Comparison of ENCODE assay signal across 1 cellular context in the genomic region with DNA sequence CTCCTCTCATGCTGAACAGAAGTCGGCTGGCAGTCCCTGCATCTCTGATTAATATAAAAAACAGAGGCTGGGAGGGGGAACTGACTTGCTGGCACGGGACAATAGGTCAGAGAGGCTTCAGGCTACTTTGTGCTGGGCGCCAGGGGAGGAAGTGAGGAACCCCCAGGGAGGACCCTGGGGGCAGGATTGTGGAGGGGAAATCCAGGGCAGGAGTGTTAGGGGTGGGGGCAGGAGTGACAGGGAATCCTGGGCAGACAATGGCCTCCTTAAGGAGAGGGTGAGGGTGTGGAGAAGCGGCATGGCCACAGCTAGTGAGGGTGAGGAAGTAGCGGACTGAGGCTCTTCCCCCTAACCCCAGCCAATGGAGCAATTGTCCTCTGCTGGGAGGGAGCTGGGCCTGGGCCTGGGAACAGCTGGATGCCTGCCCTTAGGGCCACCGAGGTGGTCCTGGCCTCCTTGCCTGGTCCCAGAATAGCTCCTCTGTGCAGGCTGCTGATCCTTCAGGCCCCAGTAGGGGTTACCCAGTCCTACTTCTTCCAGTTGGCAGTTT.
TF ChIP-seq lines count a peak whose summit lies in the region.

No MANE protein-coding gene starts in this region.

TF ChIP-seq in GM23338, 12 proteins besides CTCF, POLR2A, EP300 and RAD21 (continued from another document):
- TF ChIP-seq, protein P1, sequence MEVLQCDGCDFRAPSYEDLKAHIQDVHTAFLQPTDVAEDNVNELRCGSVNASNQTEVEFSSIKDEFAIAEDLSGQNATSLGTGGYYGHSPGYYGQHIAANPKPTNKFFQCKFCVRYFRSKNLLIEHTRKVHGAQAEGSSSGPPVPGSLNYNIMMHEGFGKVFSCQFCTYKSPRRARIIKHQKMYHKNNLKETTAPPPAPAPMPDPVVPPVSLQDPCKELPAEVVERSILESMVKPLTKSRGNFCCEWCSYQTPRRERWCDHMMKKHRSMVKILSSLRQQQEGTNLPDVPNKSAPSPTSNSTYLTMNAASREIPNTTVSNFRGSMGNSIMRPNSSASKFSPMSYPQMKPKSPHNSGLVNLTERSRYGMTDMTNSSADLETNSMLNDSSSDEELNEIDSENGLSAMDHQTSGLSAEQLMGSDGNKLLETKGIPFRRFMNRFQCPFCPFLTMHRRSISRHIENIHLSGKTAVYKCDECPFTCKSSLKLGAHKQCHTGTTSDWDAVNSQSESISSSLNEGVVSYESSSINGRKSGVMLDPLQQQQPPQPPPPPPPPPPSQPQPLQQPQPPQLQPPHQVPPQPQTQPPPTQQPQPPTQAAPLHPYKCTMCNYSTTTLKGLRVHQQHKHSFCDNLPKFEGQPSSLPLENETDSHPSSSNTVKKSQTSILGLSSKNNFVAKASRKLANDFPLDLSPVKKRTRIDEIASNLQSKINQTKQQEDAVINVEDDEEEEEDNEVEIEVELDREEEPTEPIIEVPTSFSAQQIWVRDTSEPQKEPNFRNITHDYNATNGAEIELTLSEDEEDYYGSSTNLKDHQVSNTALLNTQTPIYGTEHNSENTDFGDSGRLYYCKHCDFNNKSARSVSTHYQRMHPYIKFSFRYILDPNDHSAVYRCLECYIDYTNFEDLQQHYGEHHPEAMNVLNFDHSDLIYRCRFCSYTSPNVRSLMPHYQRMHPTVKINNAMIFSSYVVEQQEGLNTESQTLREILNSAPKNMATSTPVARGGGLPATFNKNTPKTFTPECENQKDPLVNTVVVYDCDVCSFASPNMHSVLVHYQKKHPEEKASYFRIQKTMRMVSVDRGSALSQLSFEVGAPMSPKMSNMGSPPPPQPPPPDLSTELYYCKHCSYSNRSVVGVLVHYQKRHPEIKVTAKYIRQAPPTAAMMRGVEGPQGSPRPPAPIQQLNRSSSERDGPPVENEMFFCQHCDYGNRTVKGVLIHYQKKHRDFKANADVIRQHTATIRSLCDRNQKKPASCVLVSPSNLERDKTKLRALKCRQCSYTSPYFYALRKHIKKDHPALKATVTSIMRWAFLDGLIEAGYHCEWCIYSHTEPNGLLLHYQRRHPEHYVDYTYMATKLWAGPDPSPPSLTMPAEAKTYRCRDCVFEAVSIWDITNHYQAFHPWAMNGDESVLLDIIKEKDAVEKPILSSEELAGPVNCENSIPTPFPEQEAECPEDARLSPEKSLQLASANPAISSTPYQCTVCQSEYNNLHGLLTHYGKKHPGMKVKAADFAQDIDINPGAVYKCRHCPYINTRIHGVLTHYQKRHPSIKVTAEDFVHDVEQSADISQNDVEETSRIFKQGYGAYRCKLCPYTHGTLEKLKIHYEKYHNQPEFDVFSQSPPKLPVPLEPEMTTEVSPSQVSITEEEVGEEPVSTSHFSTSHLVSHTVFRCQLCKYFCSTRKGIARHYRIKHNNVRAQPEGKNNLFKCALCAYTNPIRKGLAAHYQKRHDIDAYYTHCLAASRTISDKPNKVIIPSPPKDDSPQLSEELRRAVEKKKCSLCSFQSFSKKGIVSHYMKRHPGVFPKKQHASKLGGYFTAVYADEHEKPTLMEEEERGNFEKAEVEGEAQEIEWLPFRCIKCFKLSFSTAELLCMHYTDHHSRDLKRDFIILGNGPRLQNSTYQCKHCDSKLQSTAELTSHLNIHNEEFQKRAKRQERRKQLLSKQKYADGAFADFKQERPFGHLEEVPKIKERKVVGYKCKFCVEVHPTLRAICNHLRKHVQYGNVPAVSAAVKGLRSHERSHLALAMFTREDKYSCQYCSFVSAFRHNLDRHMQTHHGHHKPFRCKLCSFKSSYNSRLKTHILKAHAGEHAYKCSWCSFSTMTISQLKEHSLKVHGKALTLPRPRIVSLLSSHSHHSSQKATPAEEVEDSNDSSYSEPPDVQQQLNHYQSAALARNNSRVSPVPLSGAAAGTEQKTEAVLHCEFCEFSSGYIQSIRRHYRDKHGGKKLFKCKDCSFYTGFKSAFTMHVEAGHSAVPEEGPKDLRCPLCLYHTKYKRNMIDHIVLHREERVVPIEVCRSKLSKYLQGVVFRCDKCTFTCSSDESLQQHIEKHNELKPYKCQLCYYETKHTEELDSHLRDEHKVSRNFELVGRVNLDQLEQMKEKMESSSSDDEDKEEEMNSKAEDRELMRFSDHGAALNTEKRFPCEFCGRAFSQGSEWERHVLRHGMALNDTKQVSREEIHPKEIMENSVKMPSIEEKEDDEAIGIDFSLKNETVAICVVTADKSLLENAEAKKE (CRISPR knock-in tag; IDR thresholded peaks at IDR 0.05) = no peak
- TF ChIP-seq POLR2AphosphoS5 (IDR thresholded peaks at IDR 0.05; ENCODE audit: low read depth) = no peak
- TF ChIP-seq EZH2 (IDR thresholded peaks at IDR 0.05; ENCODE audit: low read depth, unreplicated experiment) = no peak
- no peak for TF ChIP-seq JUNB (IDR thresholded peaks at IDR 0.05; ENCODE audit: unreplicated experiment)
- no peak for TF ChIP-seq ZNF114 (CRISPR knock-in tag; IDR thresholded peaks at IDR 0.05)
- no peak for TF ChIP-seq STAT1 (IDR thresholded peaks at IDR 0.05; ENCODE audit: unreplicated experiment)
- no peak for TF ChIP-seq ZNF331 (CRISPR knock-in tag; IDR thresholded peaks at IDR 0.05; ENCODE audit: low read depth)
- TF ChIP-seq EZH2phosphoT487 (IDR thresholded peaks at IDR 0.05; ENCODE audit: unreplicated experiment) = no peak
- TF ChIP-seq, protein P2, sequence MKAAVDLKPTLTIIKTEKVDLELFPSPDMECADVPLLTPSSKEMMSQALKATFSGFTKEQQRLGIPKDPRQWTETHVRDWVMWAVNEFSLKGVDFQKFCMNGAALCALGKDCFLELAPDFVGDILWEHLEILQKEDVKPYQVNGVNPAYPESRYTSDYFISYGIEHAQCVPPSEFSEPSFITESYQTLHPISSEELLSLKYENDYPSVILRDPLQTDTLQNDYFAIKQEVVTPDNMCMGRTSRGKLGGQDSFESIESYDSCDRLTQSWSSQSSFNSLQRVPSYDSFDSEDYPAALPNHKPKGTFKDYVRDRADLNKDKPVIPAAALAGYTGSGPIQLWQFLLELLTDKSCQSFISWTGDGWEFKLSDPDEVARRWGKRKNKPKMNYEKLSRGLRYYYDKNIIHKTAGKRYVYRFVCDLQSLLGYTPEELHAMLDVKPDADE (IDR thresholded peaks at IDR 0.05) = no peak
